8 cellular contexts compared by ENCODE assay signal in the genomic region with DNA sequence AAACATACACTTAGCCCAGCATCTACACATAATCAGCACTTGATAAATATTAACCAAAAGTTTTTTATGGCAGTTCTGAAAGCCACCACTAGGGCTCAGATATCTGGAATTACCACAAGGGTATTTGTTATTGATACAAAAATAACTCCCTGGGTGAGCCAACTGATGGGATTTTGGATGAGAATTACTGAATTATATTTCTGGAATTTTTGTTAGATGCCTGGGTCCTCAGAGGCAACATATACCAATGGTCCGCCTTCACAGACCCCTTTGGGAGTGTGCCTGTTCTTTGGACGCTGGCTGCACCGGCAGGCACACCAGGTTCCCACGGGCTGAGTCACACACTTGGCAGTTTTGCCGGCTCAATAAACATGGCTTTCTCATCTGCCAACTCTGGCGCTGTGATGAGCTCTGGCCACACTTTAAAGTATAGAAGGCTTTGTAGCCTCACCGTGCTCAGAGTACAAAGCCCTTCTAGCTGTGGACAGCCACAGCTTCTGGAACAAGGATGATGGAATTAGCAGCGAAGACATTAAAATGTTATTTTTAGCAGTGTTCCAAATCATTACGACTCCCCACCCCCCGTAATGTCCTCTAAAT. TPM values are rescaled to one million over a fixed set of nuclear protein-coding genes. Genes with fewer than 3 reads are reported as not detected.
DNase-seq lines count a peak whose midpoint lies in the region; ATAC-seq and TF ChIP-seq lines count a peak whose summit lies in the region.

No MANE protein-coding gene starts in this region.

- peak; percentile 74 for TF ChIP-seq CTCF in AG10803 (conservative IDR thresholded peaks at IDR 0.05; ENCODE audit: low read length)
- peak; percentile 66 for TF ChIP-seq CTCF in IMR-90 (conservative IDR thresholded peaks at IDR 0.05; ENCODE audit: low read depth, low read length)
- TF ChIP-seq CTCF in progenitor cell of endocrine pancreas (IDR thresholded peaks at IDR 0.05; ENCODE audit: unreplicated experiment), result peak; percentile 65

- no peak overlapping the region for H4K5ac ChIP-seq in IMR-90 (ENCODE audit: low read depth, low read length)

- H3K4me3 ChIP-seq in AG10803 (ENCODE audit: low read length) (no peak overlapping the region; the same call in 1 of the 2 replicates), IMR-90 (ENCODE audit: insufficient read depth, low read depth, low read length) (no peak overlapping the region)

- H3K27me3 Mint-ChIP-seq in progenitor cell of endocrine pancreas, result no peaks in the 10 kb centered on the region
- H3K27me3 Mint-ChIP-seq in activated CD4-positive, alpha-beta memory T cell treated with anti-CD3 and anti-CD28 coated beads, Interleukin-2, amount 10 ng/mL, durations not matched to agents 7 days and 5 days, result peaks cover 8% of the 10 kb centered on the region

- 0 out of 2 replicates have a peak overlapping the region, but pooled peaks have one; percentile 29 for H3K14ac ChIP-seq in IMR-90 (replicated peaks; ENCODE audit: low read depth, low read length)

- H3K27ac ChIP-seq in IMR-90 (ENCODE audit: insufficient read depth, low read length), result 0 out of 2 replicates have a peak overlapping the region, but pooled peaks have one; percentile 19

- H3K27me3 ChIP-seq in IMR-90 (ENCODE audit: control insufficient read depth, insufficient read depth, low read length), result no peaks in the 10 kb centered on the region

- peaks cover 4% of the 10 kb centered on the region for H3K4me1 Mint-ChIP-seq in progenitor cell of endocrine pancreas (ENCODE audit: low read depth)
- peaks cover 1% of the 10 kb centered on the region for H3K4me1 Mint-ChIP-seq in activated CD4-positive, alpha-beta memory T cell treated with anti-CD3 and anti-CD28 coated beads, Interleukin-2, amount 10 ng/mL, durations not matched to agents 7 days and 5 days

- H4K20me1 ChIP-seq in IMR-90 (ENCODE audit: insufficient read depth, low read length), result no peaks in the 10 kb centered on the region

- peak overlapping the region; percentile 12 for H2AK9ac ChIP-seq in IMR-90 (replicated peaks; ENCODE audit: low read depth, low read length, poor library complexity)

- dilution Hi-C loops in IMR-90 (cut with HindIII; ENCODE audit: low sequenced_read_pairs, unreplicated experiment), result no loop called here

- H3K4me1 ChIP-seq in IMR-90 (ENCODE audit: control insufficient read depth, insufficient read depth, low read length), result peaks cover 4% of the 10 kb centered on the region; the same call in 1 of the 2 replicates

- no peaks in the 10 kb centered on the region for H3K36me3 ChIP-seq in IMR-90 (ENCODE audit: control insufficient read depth, insufficient read depth, low read length)

- no peak for TF ChIP-seq POLR2A in IMR-90 (IDR thresholded peaks at IDR 0.05; ENCODE audit: low read depth, low read length)

- H3K4me2 ChIP-seq in IMR-90 (ENCODE audit: low read depth, low read length), result peak overlapping the region; percentile 69; the same call in 1 of the 2 replicates

- no peak overlapping the region for H4K8ac ChIP-seq in IMR-90 (ENCODE audit: low read depth in 2 of 2, low read length in 2 of 2)

- H2AFZ ChIP-seq in IMR-90 (replicated peaks; ENCODE audit: low read length, poor library complexity), result peak overlapping the region; percentile 24

- H2BK120ac ChIP-seq in IMR-90 (ENCODE audit: low read depth, low read length), result peak overlapping the region; percentile 16; the same call in 1 of the 2 replicates

- no TSS peak for BruUV-seq in IMR-90 (replicated peaks; lab: Mats Ljungman, UMichigan)

- no peaks in the 10 kb centered on the region for H3K36me3 Mint-ChIP-seq in progenitor cell of endocrine pancreas (ENCODE audit: insufficient read depth)
- H3K36me3 Mint-ChIP-seq in activated CD4-positive, alpha-beta memory T cell treated with anti-CD3 and anti-CD28 coated beads, Interleukin-2, amount 10 ng/mL, durations not matched to agents 7 days and 5 days (ENCODE audit: low read depth), result no peaks in the 10 kb centered on the region

- 0 out of 2 replicates have a peak overlapping the region, but pooled peaks have one; percentile 32 for H3K23ac ChIP-seq in IMR-90 (ENCODE audit: low read depth, low read length)

- peak overlapping the region; percentile 62; the same call in 1 of the 2 replicates for H2BK20ac ChIP-seq in IMR-90 (ENCODE audit: low read depth, low read length)

- H2BK5ac ChIP-seq in IMR-90 (ENCODE audit: low read depth, low read length, poor library complexity, severe bottlenecking), result peak overlapping the region; percentile 25

- in situ Hi-C loops in IMR-90 (cut with MboI; ENCODE audit: low sequenced_read_pairs), result no loop called here

- no peak overlapping the region for H2BK15ac ChIP-seq in IMR-90 (ENCODE audit: low read depth, low read length)

- H3K27ac Mint-ChIP-seq in progenitor cell of endocrine pancreas, result peak overlapping the region; percentile 38
- no peak overlapping the region for H3K27ac Mint-ChIP-seq in activated CD4-positive, alpha-beta memory T cell treated with anti-CD3 and anti-CD28 coated beads, Interleukin-2, amount 10 ng/mL, durations not matched to agents 7 days and 5 days

- H2AK5ac ChIP-seq in IMR-90 (ENCODE audit: low read depth, low read length), result 0 out of 2 replicates have a peak overlapping the region, but pooled peaks have one; percentile 7

- no peak overlapping the region for H3K56ac ChIP-seq in IMR-90 (ENCODE audit: extremely low read depth, insufficient read depth, low read length)

- peak; percentile 89 for ATAC-seq in IMR-90 (ENCODE audit: low read depth)
- ATAC-seq in HG02763 (IDR thresholded peaks at IDR 0.05; ENCODE audit: unreplicated experiment), result no peak
- no peak for ATAC-seq in GM18502 (IDR thresholded peaks at IDR 0.05; ENCODE audit: poor library complexity, unreplicated experiment)

- H3K9me1 ChIP-seq in IMR-90 (ENCODE audit: insufficient read depth, low read length), result peaks cover 3% of the 10 kb centered on the region; the same call in 1 of the 2 replicates

- H3K18ac ChIP-seq in IMR-90 (ENCODE audit: low read depth, low read length), result no peak overlapping the region

- H3K4ac ChIP-seq in IMR-90 (ENCODE audit: low read depth, low read length), result peak overlapping the region; percentile 30; the same call in 1 of the 2 replicates

- H3K9me3 Mint-ChIP-seq in progenitor cell of endocrine pancreas (ENCODE audit: low read depth), result peaks cover 16% of the 10 kb centered on the region
- peaks cover 4% of the 10 kb centered on the region for H3K9me3 Mint-ChIP-seq in activated CD4-positive, alpha-beta memory T cell treated with anti-CD3 and anti-CD28 coated beads, Interleukin-2, amount 10 ng/mL, durations not matched to agents 7 days and 5 days

- no peaks in the 10 kb centered on the region for H3K79me1 ChIP-seq in IMR-90 (ENCODE audit: low read depth in 1 of 2, low read length in 2 of 2)

- intact Hi-C loops in IMR-90 (cut with micrococcal nuclease), result loop anchor here (1.0 kb wide), 2 partner anchors 143 to 163 kb away; no protein-coding TSS in a partner anchor
- intact Hi-C loops in head of caudate nucleus (cut with DNase I), result no loop called here

- no peaks in the 10 kb centered on the region for H3K9me3 ChIP-seq in IMR-90 (ENCODE audit: control insufficient read depth, insufficient read depth, low read length)

- CTCF ChIA-PET in IMR-90 (lab: Yijun Ruan, JAX), result interaction anchor here (0.6 to 1.0 kb wide), 7 partner anchors 8 to 136 kb away, joined by 3 to 5 read pairs (median 3); no protein-coding TSS in a partner anchor
- CTCF ChIA-PET in activated CD4-positive, alpha-beta memory T cell treated with anti-CD3 and anti-CD28 coated beads, Interleukin-2, amount 10 ng/mL, durations not matched to agents 7 days and 5 days (lab: Charles Lee), result interaction anchor here (1.1 kb wide), 1 partner anchor 11 kb away, joined by 4 read pairs; no protein-coding TSS in a partner anchor

- no peak overlapping the region for H3K9ac ChIP-seq in IMR-90 (ENCODE audit: low read depth, low read length)

- DNase-seq in AG10803 (ENCODE audit: low read depth) (peak; percentile 87), IMR-90 (peak; percentile 91), SW480 (ENCODE audit: low spot score) (peak; percentile 90), head of caudate nucleus (peak in 40 of 42 donors; percentile 21 to 86 (median 50)), progenitor cell of endocrine pancreas (ENCODE audit: low spot score, unreplicated experiment) (no peak)
- DNase-seq in activated CD4-positive, alpha-beta memory T cell treated with anti-CD3 and anti-CD28 coated beads, Interleukin-2, amount 10 ng/mL, durations not matched to agents 7 days and 5 days, result no peak

- WGBS in IMR-90 (ENCODE audit: extremely low coverage in 2 of 2, insufficient read length in 1 of 2), 2 experiments, result 0% methylated on average over 2 of the region's 10 CpGs; no CpG with 5 or more reads in 1 of the 2 experiments

- no peak for TF ChIP-seq RAD21 in IMR-90 (IDR thresholded peaks at IDR 0.05; ENCODE audit: low read length)

- no peak overlapping the region for H3K4me3 Mint-ChIP-seq in progenitor cell of endocrine pancreas (ENCODE audit: low read depth)
- no peak overlapping the region for H3K4me3 Mint-ChIP-seq in activated CD4-positive, alpha-beta memory T cell treated with anti-CD3 and anti-CD28 coated beads, Interleukin-2, amount 10 ng/mL, durations not matched to agents 7 days and 5 days

- POLR2A ChIA-PET in IMR-90 (lab: Charles Lee; ENCODE audit: unreplicated experiment), result no interaction called here
- POLR2A ChIA-PET in activated CD4-positive, alpha-beta memory T cell treated with anti-CD3 and anti-CD28 coated beads, Interleukin-2, amount 10 ng/mL, durations not matched to agents 7 days and 5 days (lab: Charles Lee), result no interaction called here

- no peak overlapping the region for H4K91ac ChIP-seq in IMR-90 (ENCODE audit: insufficient read depth, low read depth, low read length)

TF ChIP-seq in IMR-90, 13 proteins besides CTCF, POLR2A, EP300 and RAD21 (continues in another document):
- TF ChIP-seq RCOR1 (IDR thresholded peaks at IDR 0.05; ENCODE audit: insufficient replicate concordance, low read length) (no peak), SMC3 (IDR thresholded peaks at IDR 0.05; ENCODE audit: low read depth, low read length) (peak; percentile 24; the same call in 1 of the 2 replicates), RFX5 (IDR thresholded peaks at IDR 0.05; ENCODE audit: low read depth, low read length) (no peak), FOS (IDR thresholded peaks at IDR 0.05; ENCODE audit: low read depth, low read length) (peak; percentile 72; the same call in 1 of the 2 replicates), MAFK (IDR thresholded peaks at IDR 0.05; ENCODE audit: low read depth, low read length) (no peak), MAZ (IDR thresholded peaks at IDR 0.05; ENCODE audit: borderline replicate concordance, low read depth, low read length) (no peak), BHLHE40 (IDR thresholded peaks at IDR 0.05; ENCODE audit: low read depth, low read length) (peak; percentile 44), MXI1 (IDR thresholded peaks at IDR 0.05; ENCODE audit: borderline replicate concordance, low read depth, low read length) (no peak)

RNA-seq across cellular contexts. Expression of a gene that starts 24.5 kb away (rescaled TPM):
- total RNA-seq in IMR-90 (2012; rRNA removed) (7.3 and 8.1 TPM in 2 replicates), progenitor cell of endocrine pancreas (10.6 and 11.3 TPM in 2 replicates)
- polyA plus RNA-seq in IMR-90 (2012; rRNA removed), result 13.9 and 15.2 TPM in 2 replicates
- polyA plus RNA-seq in IMR-90 (2012; cell fraction: cytosol; rRNA removed), result 8.0 and 14.9 TPM in 2 replicates
- 39.3 and 53.7 TPM in 2 replicates for polyA plus RNA-seq in IMR-90 (2012; cell fraction: nucleus; rRNA removed; ENCODE audit: low replicate concordance)
- 1 to 10 TPM; 6.5 to 8.5 TPM for total RNA-seq in activated CD4-positive, alpha-beta memory T cell treated with anti-CD3 and anti-CD28 coated beads, Interleukin-2, amount 10 ng/mL, durations not matched to agents 7 days and 5 days

Comparison
In these comparisons a context has a peak if more than half of its experiments do, and no peak if none do; other contexts are left out.
1. DNase-seq: peak in AG10803 (single experiment), IMR-90 (single experiment), SW480 (single experiment) and head of caudate nucleus (40 of 42); none in progenitor cell of endocrine pancreas (single experiment) and activated CD4-positive, alpha-beta memory T cell treated with anti-CD3 and anti-CD28 coated beads, Interleukin-2, amount 10 ng/mL, durations not matched to agents 7 days and 5 days (single experiment).
2. Peak in every context shown above with its lines, with median percentiles within 50 percentile points of each other: CTCF ChIP-seq.